Comparison of ENCODE assay signal across 13 cellular contexts in the genomic region with DNA sequence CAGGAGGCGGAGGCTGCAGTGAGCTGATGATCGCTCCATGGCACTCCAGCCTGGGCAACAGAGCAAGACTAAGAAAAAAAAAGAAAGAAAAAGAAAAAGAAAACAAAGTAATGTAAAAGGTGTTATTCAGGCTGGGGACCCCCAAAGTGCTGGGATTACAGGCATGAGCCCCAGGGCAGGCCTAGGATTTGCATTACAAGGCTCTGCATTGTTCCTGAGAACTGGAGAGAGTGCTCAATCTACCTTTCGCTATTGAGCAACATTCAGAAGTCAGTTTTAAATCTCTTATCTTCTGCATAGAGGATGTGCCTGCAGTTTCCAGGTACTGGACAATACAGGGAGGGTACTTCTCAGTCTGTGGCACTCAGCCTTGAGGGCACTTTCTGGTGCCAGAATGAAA. TPM values are rescaled to one million over a fixed set of nuclear protein-coding genes. Genes with fewer than 3 reads are reported as not detected.
"Had no signal": no experiment of that assay in that cellular context is flagged by ENCODE, and none has a peak within 500 bp of the region (broad histone marks: within the 10 kb centered on the region; RNA-seq: fewer than 3 reads in every experiment).

No MANE protein-coding gene starts in this region.

RNA-seq across cellular contexts. Expression of a gene that starts 34.5 kb away (rescaled TPM):
- total RNA-seq: activated B cell treated with CpG ODN at 0.5 μM for 24 hours; activated CD4-positive, alpha-beta memory T cell treated with anti-CD3 and anti-CD28 coated beads for 36 hours; activated CD4-positive, alpha-beta memory T cell treated with anti-CD3 and anti-CD28 coated beads, Interleukin-2, amount 10 ng/mL, durations not matched to agents 7 days and 5 days; activated CD4-positive, alpha-beta T cell treated with anti-CD3 and anti-CD28 coated beads for 36 hours; activated CD4-positive, alpha-beta T cell treated with anti-CD3 and anti-CD28 coated beads, Interleukin-2, amount 10 ng/mL, durations not matched to agents 24 days and 14 days; activated CD4-positive, alpha-beta T cell treated with anti-CD3 and anti-CD28 coated beads, Interleukin-2, amount 10 ng/mL, durations not matched to agents 7 days and 5 days; activated CD8-positive, alpha-beta memory T cell treated with anti-CD3 and anti-CD28 coated beads for 36 hours; activated CD8-positive, alpha-beta memory T cell treated with anti-CD3 and anti-CD28 coated beads, Interleukin-2, amount 10 ng/mL, durations not matched to agents 7 days and 5 days; activated CD8-positive, alpha-beta T cell treated with anti-CD3 and anti-CD28 coated beads for 36 hours; activated CD8-positive, alpha-beta T cell treated with anti-CD3 and anti-CD28 coated beads, Interleukin-2, amount 10 ng/mL, durations not matched to agents 7 days and 5 days; T-helper 1 cell treated with Interleukin-12 subunit alpha and Interleukin-12 subunit beta and Interleukin-4 antibody, amounts not matched to agents 30 ng/mL and 1 ng/mL, for 36 hours; T-helper 17 cell; T-helper 2 cell treated with Interferon-gamma antibody and Interleukin-4, amounts not matched to agents 100 ng/mL and 5 ng/mL, for 36 hours had no signal
